ENCODE assay signal across 8 cellular contexts in the genomic region with DNA sequence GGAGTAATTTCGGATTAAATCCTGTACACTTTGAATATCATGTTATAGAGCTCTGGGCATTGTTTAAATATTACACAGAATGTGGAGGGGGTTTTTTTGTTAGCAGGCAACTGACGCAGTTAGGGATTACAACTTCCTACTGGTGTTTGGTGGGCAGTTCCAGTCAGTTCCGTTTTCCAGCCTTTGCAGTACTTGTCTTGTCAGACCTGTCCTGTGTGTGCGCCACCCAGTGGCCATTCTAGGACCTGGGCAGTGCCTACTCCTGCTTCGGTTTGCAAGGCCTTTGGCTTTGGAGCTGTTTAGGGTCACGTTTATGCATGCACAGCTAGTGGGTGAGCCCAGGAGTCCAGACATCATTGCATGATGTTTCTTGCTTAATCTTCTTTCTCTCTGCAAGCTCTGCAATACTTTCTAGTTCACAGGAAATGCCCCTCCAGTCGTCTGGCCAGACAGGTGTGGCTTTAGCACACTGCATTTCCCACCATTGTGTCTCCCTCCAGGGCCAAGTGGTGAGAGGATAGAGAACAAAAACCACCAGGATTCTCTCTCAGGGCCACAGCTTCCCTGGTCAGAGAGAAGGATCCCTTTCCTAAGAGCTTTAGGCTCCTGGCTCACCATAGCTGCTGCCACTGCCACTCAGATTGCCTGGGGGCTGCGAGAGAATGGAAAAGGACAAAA.
DNase-seq lines count a peak whose midpoint lies in the region; ATAC-seq, FAIRE-seq and TF ChIP-seq lines count a peak whose summit lies in the region.

No MANE protein-coding gene starts in this region.

- DNase-seq in G401 (ENCODE audit: low spot score) (peak; percentile 63), H54 (ENCODE audit: insufficient read length, low spot score) (peak; percentile 77), LNCaP clone FGC (ENCODE audit: low read depth) (peak; percentile 53), SJCRH30 (peak; percentile 93 to 95), glomerular visceral epithelial cell (ENCODE audit: extremely low spot score) (peak; percentile 77), pons (ENCODE audit: low spot score) (peak; percentile 94), upper lobe of right lung (peak; percentile 94)
- peak; percentile 76 for DNase-seq in activated naive CD4-positive, alpha-beta T cell treated with Interleukin-2 at 50 U/mL for 16 hours

- no peaks in the 10 kb centered on the region for H3K27me3 ChIP-seq in SJCRH30
- H3K27me3 ChIP-seq in upper lobe of right lung, result no peaks in the 10 kb centered on the region

- intact Hi-C loops in upper lobe of right lung (cut with DNase I), result no loop called here

- in situ Hi-C loops in G401 (cut with HindIII; ENCODE audit: low sequenced_read_pairs), result no loop called here

- no peak for TF ChIP-seq POLR2A in H54 (IDR thresholded peaks at IDR 0.05; ENCODE audit: low read depth, low read length)

- H3K4me3 ChIP-seq in LNCaP clone FGC (ENCODE audit: low read depth, low read length) (no peak overlapping the region), SJCRH30 (peak overlapping the region; percentile 26), upper lobe of right lung (no peak overlapping the region)

- H3K27ac ChIP-seq in SJCRH30 (peak overlapping the region; percentile 12; the same call in 1 of the 2 replicates), upper lobe of right lung (no peak overlapping the region)

- TF ChIP-seq CTCF in LNCaP clone FGC (IDR thresholded peaks at IDR 0.05; ENCODE audit: control insufficient read depth, extremely low read depth, insufficient read depth) (peak; percentile 97), upper lobe of right lung (IDR thresholded peaks at IDR 0.05) (peak; percentile 89)

- ATAC-seq in upper lobe of right lung, result peak; percentile 97

- H3K36me3 ChIP-seq in SJCRH30 (no peaks in the 10 kb centered on the region), upper lobe of right lung (no peaks in the 10 kb centered on the region)

- peak; percentile 80 for FAIRE-seq in H54 (lab: Jason Lieb, UNC)

- H3K4me1 ChIP-seq in SJCRH30, result peaks cover 28% of the 10 kb centered on the region
- peaks cover 24% of the 10 kb centered on the region for H3K4me1 ChIP-seq in upper lobe of right lung

- H3K9me3 ChIP-seq in SJCRH30 (replicated peaks), result no peaks in the 10 kb centered on the region
- no peaks in the 10 kb centered on the region for H3K9me3 ChIP-seq in upper lobe of right lung
